ENCODE assay signal across 9 cellular contexts in the genomic region with DNA sequence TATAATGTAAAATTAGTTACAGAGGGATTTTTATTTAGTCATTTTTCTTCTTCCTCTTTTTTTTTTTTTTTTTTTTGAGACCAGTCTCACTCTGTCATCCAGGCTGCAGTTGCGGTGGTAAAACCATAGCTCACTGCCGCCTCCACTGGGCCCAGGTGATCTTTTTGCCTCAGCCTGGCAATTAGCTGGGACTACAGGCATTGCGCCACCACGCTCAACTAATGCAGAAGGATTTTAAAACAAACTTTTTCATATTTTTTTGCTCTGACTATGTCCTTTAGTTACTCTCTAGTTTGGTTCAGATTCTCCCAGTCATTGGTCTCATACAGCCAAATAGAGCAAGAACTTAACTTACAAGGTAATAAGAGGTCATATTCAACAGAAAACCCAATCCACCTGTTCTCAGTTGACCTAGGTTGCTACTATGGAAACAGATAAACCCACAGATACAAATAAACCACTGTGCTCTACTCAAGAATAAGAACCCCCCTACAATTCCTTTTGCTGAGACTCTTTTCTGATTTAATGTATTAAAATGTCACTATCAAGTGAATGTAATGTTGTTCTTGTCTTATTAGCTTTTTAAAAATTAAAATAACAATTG. TPM values are rescaled to one million over a fixed set of nuclear protein-coding genes. Genes with fewer than 3 reads are reported as not detected.
DNase-seq lines count a peak whose midpoint lies in the region; ATAC-seq and TF ChIP-seq lines count a peak whose summit lies in the region.
"Had no signal": no experiment of that assay in that cellular context is flagged by ENCODE, and none has a peak within 500 bp of the region (broad histone marks: within the 10 kb centered on the region; RNA-seq: fewer than 3 reads in every experiment).

No MANE protein-coding gene starts in this region.

- no TSS peak for BruUV-seq in OCI-LY7 (replicated peaks; lab: Mats Ljungman, UMichigan)

- H3K79me2 ChIP-seq in OCI-LY7 (ENCODE audit: insufficient read depth, low read depth, low read length) = no peaks in the 10 kb centered on the region

- ATAC-seq in GM18519 (IDR thresholded peaks at IDR 0.05; ENCODE audit: low FRiP score, unreplicated experiment) (peak; percentile 71), HG02870 (IDR thresholded peaks at IDR 0.05; ENCODE audit: unreplicated experiment) (peak; percentile 97)

- no peaks in the 10 kb centered on the region for H3K36me3 ChIP-seq in OCI-LY7 (ENCODE audit: insufficient read depth, low read length)

- H3K4me3 ChIP-seq in OCI-LY7 (ENCODE audit: low read depth, low read length, poor library complexity, severe bottlenecking) (no peak overlapping the region), epithelial cell of proximal tubule (ENCODE audit: low read depth, low read length) (no peak overlapping the region)

- no peak overlapping the region for H3K27ac Mint-ChIP-seq in osteocyte (ENCODE audit: unreplicated experiment)

- H3K9me3 Mint-ChIP-seq in osteocyte (ENCODE audit: unreplicated experiment) = no peaks in the 10 kb centered on the region
- H3K9me3 Mint-ChIP-seq: neural crest cell had no signal

- intact Hi-C loops in OCI-LY7 (cut with micrococcal nuclease; ENCODE audit: unreplicated experiment) = no loop called here

- TF ChIP-seq CTCF in OCI-LY7 (conservative IDR thresholded peaks at IDR 0.05; ENCODE audit: low read length) = peak; percentile 40
- peak; percentile 57 for TF ChIP-seq CTCF in epithelial cell of proximal tubule (conservative IDR thresholded peaks at IDR 0.05; ENCODE audit: low read depth, low read length)
- no peak for TF ChIP-seq CTCF in osteocyte (IDR thresholded peaks at IDR 0.05)

- no peak overlapping the region for H3K4me3 Mint-ChIP-seq in osteocyte (ENCODE audit: unreplicated experiment)
- H3K4me3 Mint-ChIP-seq: neural crest cell had no signal

- H3K36me3 Mint-ChIP-seq in osteocyte (ENCODE audit: unreplicated experiment) = no peaks in the 10 kb centered on the region

- H3K4me1 ChIP-seq in OCI-LY7 (ENCODE audit: insufficient read depth, low read length, poor library complexity, severe bottlenecking) = no peaks in the 10 kb centered on the region

- no peaks in the 10 kb centered on the region for H3K27me3 Mint-ChIP-seq in osteocyte (ENCODE audit: unreplicated experiment)

- no peak overlapping the region for H2AFZ ChIP-seq in OCI-LY7 (ENCODE audit: low read length)

- H3K27ac ChIP-seq in OCI-LY7 (ENCODE audit: low read depth, low read length, poor library complexity, severe bottlenecking) = no peak overlapping the region

- H3K4me1 Mint-ChIP-seq in osteocyte (ENCODE audit: unreplicated experiment) = peaks cover 3% of the 10 kb centered on the region

- no peak overlapping the region for H3K4me2 ChIP-seq in OCI-LY7 (ENCODE audit: low read length)

- H4K20me1 ChIP-seq in OCI-LY7 (ENCODE audit: insufficient read depth, low read length) = no peaks in the 10 kb centered on the region

- CTCF ChIA-PET in OCI-LY7 (lab: Charles Lee; ENCODE audit: unreplicated experiment) = no interaction called here

- H3K9me2 ChIP-seq in OCI-LY7 (ENCODE audit: insufficient read depth, low read length) = no peaks in the 10 kb centered on the region

- H3K9me3 ChIP-seq in OCI-LY7 (ENCODE audit: low read length) = no peaks in the 10 kb centered on the region

- POLR2A ChIA-PET in OCI-LY7 (lab: Charles Lee) = interaction anchor here (0.7 kb wide), 1 partner anchor 170 kb away, joined by 3 read pairs; no protein-coding TSS in a partner anchor

- DNase-seq in OCI-LY7 (ENCODE audit: low spot score) (peak; percentile 16), epithelial cell of proximal tubule (ENCODE audit: low read depth) (peak; percentile 35), AG08395 (ENCODE audit: low spot score) (no peak), hypothalamus (lab: John Stamatoyannopoulos, UW) (no peak), osteocyte (ENCODE audit: extremely low spot score, unreplicated experiment) (no peak), NCI-H526 (lab: John Stamatoyannopoulos, UW) (no peak)

RNA-seq across cellular contexts. Expression of gene TTC39B, which starts 50.1 kb away (rescaled TPM):
- total RNA-seq in OCI-LY7 (2014; rRNA removed; shearing (Covaris generic)) = not detected in 2 replicates
- total RNA-seq in OCI-LY7 (2022) = 0.06 TPM in 1 of 2 replicates, not detected in the other
- 3.8 and 5.2 TPM in 2 replicates for total RNA-seq in epithelial cell of proximal tubule
- 24.9 and 25.5 TPM in 2 replicates for total RNA-seq in osteocyte

Comparison
In these comparisons a context has a peak if more than half of its experiments do, and no peak if none do; other contexts are left out.
1. DNase-seq: peak in OCI-LY7 (single experiment) and epithelial cell of proximal tubule (single experiment); none in AG08395 (single experiment), hypothalamus (0 of 51), osteocyte (single experiment) and NCI-H526 (0 of 2).